17 cellular contexts compared by ENCODE assay signal in the genomic region with DNA sequence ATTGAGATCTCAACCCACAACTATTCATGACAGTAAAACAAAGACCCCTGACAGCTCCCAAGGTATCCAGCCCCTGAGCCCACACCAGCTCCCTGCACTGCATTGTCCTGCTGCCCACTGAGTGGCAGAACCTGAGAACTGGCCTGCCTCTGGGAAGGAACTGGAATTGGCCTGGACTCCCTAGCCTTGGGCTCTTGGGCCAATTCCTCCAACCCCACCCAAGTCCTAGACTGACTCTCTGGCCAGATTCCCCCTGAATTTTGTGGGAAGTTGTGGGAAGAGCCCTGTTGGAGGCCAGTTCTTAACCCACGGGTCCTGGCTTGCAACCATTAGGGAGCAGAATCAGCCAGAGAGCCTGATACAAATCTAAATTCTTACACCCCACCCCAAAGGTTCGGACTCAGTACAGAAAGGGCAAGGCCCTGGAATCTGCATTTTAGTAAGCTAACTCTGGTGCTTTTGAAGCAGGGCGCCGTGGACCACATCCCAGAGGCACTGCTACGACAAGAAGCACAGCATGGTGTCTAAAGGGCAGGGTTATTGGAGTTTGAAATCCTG.
DNase-seq lines count a peak whose midpoint lies in the region; ATAC-seq and TF ChIP-seq lines count a peak whose summit lies in the region.
"Had no signal": no experiment of that assay in that cellular context is flagged by ENCODE, and none has a peak within 500 bp of the region (broad histone marks: within the 10 kb centered on the region; RNA-seq: fewer than 3 reads in every experiment).

No MANE protein-coding gene starts in this region.

- no peak overlapping the region for H3K56ac ChIP-seq in H9 (ENCODE audit: insufficient read length, low read depth, low read length)

- no peaks in the 10 kb centered on the region for H3K79me1 ChIP-seq in H9 (ENCODE audit: insufficient read depth, low read depth, low read length, poor library complexity, severe bottlenecking)
- H3K79me1 ChIP-seq in trophoblast cell (ENCODE audit: low read length): peaks cover 13% of the 10 kb centered on the region

- no peaks in the 10 kb centered on the region for H3K36me3 Mint-ChIP-seq in H9 (ENCODE audit: insufficient read depth in 1 of 3, low read depth in 3 of 3)
- no peaks in the 10 kb centered on the region for H3K36me3 Mint-ChIP-seq in activated CD8-positive, alpha-beta T cell treated with anti-CD3 and anti-CD28 coated beads, Interleukin-2, amount 10 ng/mL, durations not matched to agents 7 days and 5 days (ENCODE audit: low read depth)
- H3K36me3 Mint-ChIP-seq: IgD-negative memory B cell had no signal

- H3K9ac ChIP-seq in H9 (ENCODE audit: extremely low read depth, insufficient read length, low read length) (no peak overlapping the region), trophoblast cell (ENCODE audit: low read length) (no peak overlapping the region)

- peaks cover 6% of the 10 kb centered on the region in 2 experiments for H3K4me1 Mint-ChIP-seq in H9
- no peaks in the 10 kb centered on the region for H3K4me1 Mint-ChIP-seq in activated CD8-positive, alpha-beta T cell treated with anti-CD3 and anti-CD28 coated beads, Interleukin-2, amount 10 ng/mL, durations not matched to agents 7 days and 5 days (ENCODE audit: low read depth)
- H3K4me1 Mint-ChIP-seq: B cell, IgD-negative memory B cell had no signal

- H3K18ac ChIP-seq in H9 (ENCODE audit: insufficient read length, low read depth, low read length) (no peak overlapping the region), trophoblast cell (ENCODE audit: low read length) (peak overlapping the region; percentile 73)

- H3K4me3 ChIP-seq in hepatocyte: no peak overlapping the region
- H3K4me3 ChIP-seq in trophoblast cell (ENCODE audit: low read depth, low read length): no peak overlapping the region
- no peak overlapping the region for H3K4me3 ChIP-seq in aorta (ENCODE audit: low read length in 2 of 2)
- H3K4me3 ChIP-seq: GM23338 had no signal

- H4K8ac ChIP-seq in H9 (replicated peaks; ENCODE audit: insufficient read length, low read depth, low read length) (no peak overlapping the region), trophoblast cell (ENCODE audit: low read depth, low read length) (peak overlapping the region; percentile 51)

- POLR2A ChIA-PET in activated CD8-positive, alpha-beta T cell treated with anti-CD3 and anti-CD28 coated beads, Interleukin-2, amount 10 ng/mL, durations not matched to agents 7 days and 5 days (lab: Charles Lee): no interaction called here

- H4K12ac ChIP-seq in trophoblast cell (ENCODE audit: low read depth, low read length): no peak overlapping the region

- CTCF ChIA-PET in activated CD8-positive, alpha-beta T cell treated with anti-CD3 and anti-CD28 coated beads, Interleukin-2, amount 10 ng/mL, durations not matched to agents 7 days and 5 days (lab: Charles Lee): no interaction called here

- H3K9me3 Mint-ChIP-seq in H9: no peaks in the 10 kb centered on the region
- H3K9me3 Mint-ChIP-seq in activated CD8-positive, alpha-beta T cell treated with anti-CD3 and anti-CD28 coated beads, Interleukin-2, amount 10 ng/mL, durations not matched to agents 7 days and 5 days (ENCODE audit: insufficient read depth): no peaks in the 10 kb centered on the region
- H3K9me3 Mint-ChIP-seq: CD4-positive, alpha-beta T cell; GM23338 had no signal

- H2AK5ac ChIP-seq in H9 (ENCODE audit: insufficient read length, low read length): no peak overlapping the region
- H2AK5ac ChIP-seq in trophoblast cell (ENCODE audit: low read length): no peak overlapping the region

- H3K36me3 ChIP-seq in hepatocyte (replicated peaks; ENCODE audit: insufficient read depth, low read depth) (no peaks in the 10 kb centered on the region), trophoblast cell (ENCODE audit: control insufficient read depth in 1 of 2, insufficient read depth in 2 of 2, low read length in 2 of 2) (no peaks in the 10 kb centered on the region), aorta (ENCODE audit: control insufficient read depth in 1 of 2, insufficient read depth in 2 of 2, low read length in 1 of 2) (no peaks in the 10 kb centered on the region)

- no peaks in the 10 kb centered on the region for H3K4me1 ChIP-seq in H9 (ENCODE audit: insufficient read depth, low read length)
- peaks cover 35% of the 10 kb centered on the region for H3K4me1 ChIP-seq in hepatocyte (ENCODE audit: insufficient read depth)
- peaks cover 13 to 31% of the 10 kb centered on the region in 2 experiments for H3K4me1 ChIP-seq in trophoblast cell (ENCODE audit: control insufficient read depth in 1 of 2, insufficient read depth in 2 of 2, low read length in 2 of 2)
- no peaks in the 10 kb centered on the region for H3K4me1 ChIP-seq in aorta (ENCODE audit: control insufficient read depth in 1 of 2, insufficient read depth in 2 of 2, low read length in 2 of 2)

- TF ChIP-seq CTCF in H9 (conservative IDR thresholded peaks at IDR 0.05): no peak
- no peak for TF ChIP-seq CTCF in hepatocyte (IDR thresholded peaks at IDR 0.05; ENCODE audit: poor library complexity)

- no peak overlapping the region for H3K4me3 Mint-ChIP-seq in H9
- H3K4me3 Mint-ChIP-seq in activated CD8-positive, alpha-beta T cell treated with anti-CD3 and anti-CD28 coated beads, Interleukin-2, amount 10 ng/mL, durations not matched to agents 7 days and 5 days: no peak overlapping the region
- H3K4me3 Mint-ChIP-seq: B cell; CD4-positive, alpha-beta T cell; GM23338; IgD-negative memory B cell had no signal

- H3K27ac ChIP-seq in H9 (ENCODE audit: insufficient read length, low read depth, low read length): no peak overlapping the region
- peak overlapping the region; percentile 77 for H3K27ac ChIP-seq in hepatocyte
- H3K27ac ChIP-seq in trophoblast cell (ENCODE audit: low read depth, low read length): no peak overlapping the region
- H3K27ac ChIP-seq in aorta (ENCODE audit: low read depth in 1 of 2, low read length in 2 of 2): no peak overlapping the region

- no peak overlapping the region for H2AFZ ChIP-seq in H9 (ENCODE audit: low read length)
- no peak overlapping the region for H2AFZ ChIP-seq in hepatocyte
- no peak overlapping the region for H2AFZ ChIP-seq in trophoblast cell (ENCODE audit: insufficient read depth, low read length, poor library complexity)
- H2AFZ ChIP-seq: GM23338 had no signal

- no peak overlapping the region for H2BK15ac ChIP-seq in H9 (ENCODE audit: low read depth, low read length)

- no peaks in the 10 kb centered on the region for H3K9me2 ChIP-seq in hepatocyte (replicated peaks; ENCODE audit: insufficient read depth)

- H2BK12ac ChIP-seq in H9 (ENCODE audit: insufficient read length, low read depth, low read length): no peak overlapping the region
- peak overlapping the region; percentile 91 for H2BK12ac ChIP-seq in trophoblast cell (ENCODE audit: low read length)

- no peak overlapping the region for H3K23ac ChIP-seq in H9 (ENCODE audit: insufficient read length, low read depth, low read length)
- no peak overlapping the region for H3K23ac ChIP-seq in trophoblast cell (ENCODE audit: low read length)

- WGBS in H9 (ENCODE audit: extremely low coverage, insufficient read length, low lambda C conversion rate): no CpG with 5 or more reads among the region's 5 CpGs
- 84% methylated on average over 5 of the region's 5 CpGs for WGBS in hepatocyte (ENCODE audit: low lambda C conversion rate, missing lambda C conversion rate)
- no CpG with 5 or more reads among the region's 5 CpGs for WGBS in trophoblast cell (ENCODE audit: extremely low coverage, insufficient coverage, insufficient read length)
- 80 to 88% methylated on average over 5 of the region's 5 CpGs for WGBS in aorta, 2 donors

- H3K27me3 ChIP-seq in H9 (ENCODE audit: insufficient read depth, low read length) (no peaks in the 10 kb centered on the region), hepatocyte (no peaks in the 10 kb centered on the region), trophoblast cell (ENCODE audit: insufficient read depth, low read length) (no peaks in the 10 kb centered on the region), aorta (ENCODE audit: control insufficient read depth in 1 of 2, insufficient read depth in 2 of 2, low read length in 1 of 2) (no peaks in the 10 kb centered on the region)

- H4K5ac ChIP-seq in H9 (ENCODE audit: insufficient read length, low read depth, low read length): no peak overlapping the region

- peak; percentile 3 for DNase-seq in H9
- no peak for DNase-seq in hepatocyte (ENCODE audit: low spot score)
- no peak for DNase-seq in trophoblast cell
- DNase-seq in aorta: no peak
- DNase-seq in HCEC 1CT: no peak
- no peak for DNase-seq in activated CD8-positive, alpha-beta T cell treated with anti-CD3 and anti-CD28 coated beads, Interleukin-2, amount 10 ng/mL, durations not matched to agents 7 days and 5 days
- DNase-seq: 8988T; ACHN; C1 segment of cervical spinal cord; CD4-positive, alpha-beta T cell; DMS79 treated with DMSO at 0.1 percent for 48 hours; EL; H7 had no signal

- H2BK20ac ChIP-seq in H9 (ENCODE audit: low read depth, low read length, poor library complexity, severe bottlenecking): no peak overlapping the region

- H2BK5ac ChIP-seq in H9 (ENCODE audit: insufficient read length, low read length) (no peak overlapping the region), trophoblast cell (ENCODE audit: low read depth, low read length, poor library complexity) (peak overlapping the region; percentile 45)

- H3K79me2 ChIP-seq in H9 (ENCODE audit: insufficient read depth, low read length) (no peaks in the 10 kb centered on the region), hepatocyte (no peaks in the 10 kb centered on the region), trophoblast cell (ENCODE audit: control insufficient read depth, insufficient read depth, low read length, poor library complexity) (no peaks in the 10 kb centered on the region)

- peak; percentile 12 for ATAC-seq in aorta (ENCODE audit: low FRiP score)
- ATAC-seq in activated CD8-positive, alpha-beta T cell treated with anti-CD3 and anti-CD28 coated beads, Interleukin-2, amount 10 ng/mL, durations not matched to agents 7 days and 5 days: no peak
- no peak for ATAC-seq in GM21619 (IDR thresholded peaks at IDR 0.05; ENCODE audit: unreplicated experiment)
- ATAC-seq: GM23338 had no signal

- intact Hi-C loops in aorta (cut with DNase I): no loop called here

- H3K4me2 ChIP-seq in H9 (ENCODE audit: insufficient read depth, insufficient read length, low read length) (no peak overlapping the region), hepatocyte (no peak overlapping the region), trophoblast cell (ENCODE audit: low read length) (no peak overlapping the region)
- H3K4me2 ChIP-seq: GM23338 had no signal

- H3T11ph ChIP-seq in H9 (ENCODE audit: low read length): no peak overlapping the region

- H4K20me1 ChIP-seq in H9 (ENCODE audit: control insufficient read depth, insufficient read depth, insufficient read length) (no peaks in the 10 kb centered on the region), hepatocyte (ENCODE audit: insufficient read depth, poor library complexity, severe bottlenecking) (no peaks in the 10 kb centered on the region)

- no peak overlapping the region for H4K91ac ChIP-seq in H9 (ENCODE audit: insufficient read length, low read depth, low read length)
- H4K91ac ChIP-seq in trophoblast cell (ENCODE audit: low read depth, low read length): peak overlapping the region; percentile 91

- no peak overlapping the region for H2BK120ac ChIP-seq in H9 (ENCODE audit: low read depth, low read length, poor library complexity, severe bottlenecking)
- peak overlapping the region; percentile 91 for H2BK120ac ChIP-seq in trophoblast cell (ENCODE audit: insufficient read depth, low read length, poor library complexity)

- H3K9me3 ChIP-seq in H9 (ENCODE audit: control insufficient read depth, low read depth, low read length) (no peaks in the 10 kb centered on the region), hepatocyte (ENCODE audit: low read depth) (no peaks in the 10 kb centered on the region), trophoblast cell (ENCODE audit: insufficient read depth, low read depth, low read length) (no peaks in the 10 kb centered on the region), aorta (ENCODE audit: control insufficient read depth, low read length) (no peaks in the 10 kb centered on the region)

- no peak overlapping the region for H3K14ac ChIP-seq in H9 (ENCODE audit: insufficient read depth, low read length)
- H3K14ac ChIP-seq in trophoblast cell (ENCODE audit: low read length): peak overlapping the region; percentile 82

- peaks cover 6% of the 10 kb centered on the region for H3K27me3 Mint-ChIP-seq in H9 (ENCODE audit: low read depth)
- peaks cover 3% of the 10 kb centered on the region for H3K27me3 Mint-ChIP-seq in activated CD8-positive, alpha-beta T cell treated with anti-CD3 and anti-CD28 coated beads, Interleukin-2, amount 10 ng/mL, durations not matched to agents 7 days and 5 days (ENCODE audit: low read depth)

- no peak overlapping the region for H3K27ac Mint-ChIP-seq in H9
- no peak overlapping the region for H3K27ac Mint-ChIP-seq in activated CD8-positive, alpha-beta T cell treated with anti-CD3 and anti-CD28 coated beads, Interleukin-2, amount 10 ng/mL, durations not matched to agents 7 days and 5 days
- H3K27ac Mint-ChIP-seq: B cell; CD4-positive, alpha-beta T cell; GM23338; IgD-negative memory B cell had no signal

- H3K23me2 ChIP-seq in H9 (ENCODE audit: insufficient read length, low read depth, low read length, poor library complexity, severe bottlenecking): no peaks in the 10 kb centered on the region

- H3K4ac ChIP-seq in H9 (ENCODE audit: low read depth, low read length): no peak overlapping the region
- H3K4ac ChIP-seq in trophoblast cell (ENCODE audit: low read depth, low read length): peak overlapping the region; percentile 9
